13 cellular contexts compared by ENCODE assay signal in the genomic region with DNA sequence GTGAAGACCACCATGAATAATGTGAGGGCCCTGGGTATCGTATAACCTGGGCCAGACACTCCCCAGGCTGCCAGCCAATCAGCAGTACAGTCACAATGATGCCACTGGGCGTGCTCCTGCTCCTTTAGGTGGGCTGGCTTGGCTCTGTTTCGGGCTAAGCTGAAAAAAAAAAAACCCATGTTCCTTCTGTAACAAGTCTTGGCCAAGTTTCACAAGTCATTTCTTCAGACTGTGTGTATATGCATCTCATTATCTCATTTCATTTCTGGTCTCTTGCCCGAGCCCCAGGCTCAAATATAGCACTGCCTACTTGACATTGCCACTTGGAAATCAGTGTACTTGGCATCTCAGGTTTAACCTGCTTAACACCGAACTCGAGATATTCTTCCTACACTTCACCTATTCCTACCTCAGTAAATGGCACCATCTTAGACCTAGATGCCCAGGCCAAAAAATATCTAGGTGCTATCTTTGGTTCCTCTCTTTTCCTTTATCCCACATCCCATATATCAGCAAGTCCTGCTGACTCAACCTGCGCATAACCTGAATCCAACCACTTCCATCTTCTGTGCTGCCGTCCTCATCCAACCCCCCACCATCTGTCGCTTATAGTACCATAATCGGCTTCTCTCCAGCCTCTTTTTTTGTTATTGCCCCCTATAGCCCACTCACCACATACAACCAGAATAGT. TPM values are rescaled to one million over a fixed set of nuclear protein-coding genes. Genes with fewer than 3 reads are reported as not detected.
DNase-seq lines count a peak whose midpoint lies in the region; ATAC-seq and TF ChIP-seq lines count a peak whose summit lies in the region.
"Had no signal": no experiment of that assay in that cellular context is flagged by ENCODE, and none has a peak within 500 bp of the region (broad histone marks: within the 10 kb centered on the region; RNA-seq: fewer than 3 reads in every experiment).

No MANE protein-coding gene starts in this region.

- H3K4me1 Mint-ChIP-seq in activated naive CD4-positive, alpha-beta T cell treated with anti-CD3 and anti-CD28 coated beads, Interleukin-2, amount 10 ng/mL, durations not matched to agents 7 days and 5 days: peaks cover 49% of the 10 kb centered on the region
- peaks cover 49% of the 10 kb centered on the region for H3K4me1 Mint-ChIP-seq in stimulated activated naive CD8-positive, alpha-beta T cell treated with anti-CD3 and anti-CD28 coated beads, Interleukin-15, amount 100 ng/mL, for 72 hours

- peaks cover 29% of the 10 kb centered on the region for H3K36me3 Mint-ChIP-seq in activated naive CD4-positive, alpha-beta T cell treated with anti-CD3 and anti-CD28 coated beads, Interleukin-2, amount 10 ng/mL, durations not matched to agents 7 days and 5 days
- peaks cover 30 to 31% of the 10 kb centered on the region in 2 donors for H3K36me3 Mint-ChIP-seq in activated naive CD4-positive, alpha-beta T cell treated with anti-CD3 and anti-CD28 coated beads, Interleukin-2, amount 50 U/mL, for 72 hours

- CTCF ChIA-PET in activated naive CD4-positive, alpha-beta T cell treated with anti-CD3 and anti-CD28 coated beads, Interleukin-2, amount 10 ng/mL, durations not matched to agents 7 days and 5 days (lab: Charles Lee): interaction anchor here (1.4 to 2.3 kb wide), 3 partner anchors 9 to 120 kb away, joined by 4 to 27 read pairs (median 10); partner anchors contain the start of gene IP6K3
- CTCF ChIA-PET in Panc1 (lab: Charles Lee): no interaction called here

- intact Hi-C loops in Panc1 (cut with micrococcal nuclease; ENCODE audit: unreplicated experiment): no loop called here
- intact Hi-C loops in left cardiac atrium (cut with DNase I): loop anchor here in 1 of 2 donors (2.0 kb wide), 1 partner anchor 53 kb away; no protein-coding TSS in a partner anchor

- H3K36me3 ChIP-seq in Panc1 (ENCODE audit: control insufficient read depth, insufficient read depth, low read length): peaks cover 7% of the 10 kb centered on the region; the same call in 1 of the 2 replicates

- no peaks in the 10 kb centered on the region for H3K27me3 ChIP-seq in Panc1 (ENCODE audit: control insufficient read depth, insufficient read depth, low read length)
- H3K27me3 ChIP-seq: BE2C had no signal

- POLR2A ChIA-PET in Panc1 (lab: Charles Lee): interaction anchor here (0.6 kb wide), 1 partner anchor 260 kb away, joined by 3 read pairs; no protein-coding TSS in a partner anchor

- H3K9me3 ChIP-seq in Panc1 (ENCODE audit: control insufficient read depth, insufficient read depth, low read depth, low read length): no peaks in the 10 kb centered on the region
- H3K9me3 ChIP-seq: BE2C had no signal

- no peak overlapping the region; the same call in 1 of the 2 replicates for H3K27ac ChIP-seq in Panc1 (ENCODE audit: low read length)

- TF ChIP-seq CTCF in Panc1 (IDR thresholded peaks at IDR 0.05): no peak

- ATAC-seq in activated naive CD4-positive, alpha-beta T cell treated with anti-CD3 and anti-CD28 coated beads, Interleukin-2, amount 50 U/mL, for 72 hours: no peak
- ATAC-seq in Panc1 (no peak), left cardiac atrium (peak in 1 of 2 donors; percentile 2), GM18861 (IDR thresholded peaks at IDR 0.05; ENCODE audit: unreplicated experiment) (no peak)
- ATAC-seq in stimulated activated naive CD8-positive, alpha-beta T cell treated with anti-CD3 and anti-CD28 coated beads, Interleukin-15, amount 100 ng/mL, for 72 hours: no peak

- peak overlapping the region; percentile 95 for H3K4me3 Mint-ChIP-seq in activated naive CD4-positive, alpha-beta T cell treated with anti-CD3 and anti-CD28 coated beads, Interleukin-2, amount 10 ng/mL, durations not matched to agents 7 days and 5 days
- peak overlapping the region; percentile 98 for H3K4me3 Mint-ChIP-seq in stimulated activated naive CD8-positive, alpha-beta T cell treated with anti-CD3 and anti-CD28 coated beads, Interleukin-15, amount 100 ng/mL, for 72 hours

- peaks cover 8% of the 10 kb centered on the region for H3K4me1 ChIP-seq in Panc1 (ENCODE audit: control insufficient read depth, insufficient read depth, low read length)
- H3K4me1 ChIP-seq: BE2C had no signal

- in situ Hi-C loops in Panc1 (cut with HindIII; ENCODE audit: low pct_unique_long_range_greater_than_20kb, low sequenced_read_pairs): no loop called here

- TSS peak; percentile 69 for BruUV-seq in Panc1 (replicated peaks; lab: Mats Ljungman, UMichigan)

- H3K4me3 ChIP-seq in Panc1 (ENCODE audit: low read depth in 2 of 2, low read length in 2 of 2): no peak overlapping the region

- DNase-seq in activated naive CD4-positive, alpha-beta T cell treated with anti-CD3 and anti-CD28 coated beads, Interleukin-2, amount 10 ng/mL, durations not matched to agents 7 days and 5 days: no peak
- no peak for DNase-seq in activated naive CD4-positive, alpha-beta T cell treated with anti-CD3 and anti-CD28 coated beads, Interleukin-2, amount 50 U/mL, for 72 hours (ENCODE audit: low spot score in 2 of 2)
- DNase-seq in Panc1 (ENCODE audit: low read depth, low spot score) (no peak), left cardiac atrium (peak; percentile 18), NCI-H1930 (lab: John Stamatoyannopoulos, UW) (no peak), NCI-H1694 treated with DMSO at 0.1 percent for 48 hours (lab: John Stamatoyannopoulos, UW) (no peak)
- no peak for DNase-seq in stimulated activated naive CD8-positive, alpha-beta T cell treated with anti-CD3 and anti-CD28 coated beads, Interleukin-15, amount 100 ng/mL, for 72 hours
- DNase-seq: BE2C; SHP77 treated with DMSO at 0.1 percent for 48 hours; stimulated activated naive CD4-positive, alpha-beta T cell treated with Interleukin-2 at 50 U/mL for 16 hours had no signal

- peaks cover 14% of the 10 kb centered on the region for H3K27me3 Mint-ChIP-seq in activated naive CD4-positive, alpha-beta T cell treated with anti-CD3 and anti-CD28 coated beads, Interleukin-2, amount 10 ng/mL, durations not matched to agents 7 days and 5 days
- H3K27me3 Mint-ChIP-seq in stimulated activated naive CD8-positive, alpha-beta T cell treated with anti-CD3 and anti-CD28 coated beads, Interleukin-15, amount 100 ng/mL, for 72 hours: no peaks in the 10 kb centered on the region
- H3K27me3 Mint-ChIP-seq: IgD-negative memory B cell had no signal

- no peak overlapping the region for H3K27ac Mint-ChIP-seq in activated naive CD4-positive, alpha-beta T cell treated with anti-CD3 and anti-CD28 coated beads, Interleukin-2, amount 10 ng/mL, durations not matched to agents 7 days and 5 days
- peak overlapping the region in 1 of 2 donors; percentile 97 for H3K27ac Mint-ChIP-seq in activated naive CD4-positive, alpha-beta T cell treated with anti-CD3 and anti-CD28 coated beads, Interleukin-2, amount 50 U/mL, for 72 hours
- no peak overlapping the region for H3K27ac Mint-ChIP-seq in stimulated activated naive CD8-positive, alpha-beta T cell treated with anti-CD3 and anti-CD28 coated beads, Interleukin-15, amount 100 ng/mL, for 72 hours

- H3K9me3 Mint-ChIP-seq in activated naive CD4-positive, alpha-beta T cell treated with anti-CD3 and anti-CD28 coated beads, Interleukin-2, amount 10 ng/mL, durations not matched to agents 7 days and 5 days: no peaks in the 10 kb centered on the region
- H3K9me3 Mint-ChIP-seq in activated naive CD4-positive, alpha-beta T cell treated with anti-CD3 and anti-CD28 coated beads, Interleukin-2, amount 50 U/mL, for 72 hours: no peaks in the 10 kb centered on the region
- H3K9me3 Mint-ChIP-seq in stimulated activated naive CD8-positive, alpha-beta T cell treated with anti-CD3 and anti-CD28 coated beads, Interleukin-15, amount 100 ng/mL, for 72 hours: no peaks in the 10 kb centered on the region
- H3K9me3 Mint-ChIP-seq: IgD-negative memory B cell had no signal

RNA-seq across cellular contexts. Expression of gene UQCC2, which starts 1.8 kb away (rescaled TPM):
- 100 to 1,000 TPM; 114 to 145 TPM for total RNA-seq in activated naive CD4-positive, alpha-beta T cell treated with anti-CD3 and anti-CD28 coated beads, Interleukin-2, amount 50 U/mL, for 72 hours
- 135 TPM for total RNA-seq in Panc1 (2021; ENCODE audit: unreplicated experiment)
- polyA plus RNA-seq in Panc1 (2012; ENCODE audit: insufficient read length): 173 TPM
- 100 to 1,000 TPM; 183 to 203 TPM for total RNA-seq in left cardiac atrium

RNA-seq across cellular contexts. Expression of gene IP6K3, which starts 37.0 kb away (rescaled TPM):
- not detected for total RNA-seq in activated naive CD4-positive, alpha-beta T cell treated with anti-CD3 and anti-CD28 coated beads, Interleukin-2, amount 50 U/mL, for 72 hours
- total RNA-seq in Panc1 (2021; ENCODE audit: unreplicated experiment) (not detected), left cardiac atrium (10 to 100 TPM; 23.8 to 29.4 TPM)
- polyA plus RNA-seq in Panc1 (2012; ENCODE audit: insufficient read length): not detected
- total RNA-seq: activated CD8-positive, alpha-beta memory T cell treated with anti-CD3 and anti-CD28 coated beads for 36 hours had no signal
- polyA plus RNA-seq: IgD-negative memory B cell had no signal

Comparison
In these comparisons a context has a peak if more than half of its experiments do, and no peak if none do; other contexts are left out.
1. RNA of gene IP6K3, which starts 37.0 kb away (total RNA-seq): 23.8 to 29.4 TPM in left cardiac atrium; not detected in Panc1 (single experiment) and not detected in activated naive CD4-positive, alpha-beta T cell treated with anti-CD3 and anti-CD28 coated beads, Interleukin-2, amount 50 U/mL, for 72 hours; every median in the first group is over 10 times any median in the second.